Comparison of ENCODE assay signal across 23 cellular contexts in the genomic region with DNA sequence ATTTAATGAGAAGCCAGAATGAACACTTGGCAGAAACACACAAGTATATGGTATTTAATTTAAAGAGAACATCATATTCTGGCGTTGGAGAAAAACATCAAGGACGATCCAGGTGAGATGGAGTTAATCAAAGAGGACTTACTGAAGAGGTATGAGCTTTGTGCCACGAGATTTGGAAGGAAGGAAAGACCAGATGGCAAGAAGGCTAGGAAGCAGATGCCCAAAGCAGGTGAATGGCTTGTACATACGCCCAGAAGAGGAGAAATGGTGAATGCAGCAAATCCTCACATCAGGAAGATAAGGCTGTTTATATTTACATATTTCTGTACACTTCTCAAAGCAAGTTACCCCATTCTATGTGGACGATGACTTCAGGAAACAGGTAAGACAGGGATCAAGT.
"Had no signal": no experiment of that assay in that cellular context is flagged by ENCODE, and none has a peak within 500 bp of the region (broad histone marks: within the 10 kb centered on the region; RNA-seq: fewer than 3 reads in every experiment).

No MANE protein-coding gene starts in this region.

- H3K4me2 ChIP-seq: hepatocyte, smooth muscle cell had no signal

- H3K4me3 ChIP-seq: gastroesophageal sphincter, heart left ventricle, hepatocyte, lung, right lobe of liver, smooth muscle cell, suprapubic skin, transverse colon, upper lobe of right lung, uterus had no signal

- H3K9me3 ChIP-seq: neutrophil, suprapubic skin had no signal

- H3K4me1 ChIP-seq: gastroesophageal sphincter, parathyroid adenoma, right lobe of liver, suprapubic skin, transverse colon, uterus had no signal

- H3K27ac ChIP-seq: epithelial cell of prostate, foreskin keratinocyte, gastroesophageal sphincter, heart left ventricle, hepatocyte, neutrophil, parathyroid adenoma, right lobe of liver, suprapubic skin, transverse colon, upper lobe of right lung, uterus had no signal

- H3K79me2 ChIP-seq: hepatocyte, parathyroid adenoma had no signal

- DNase-seq: effector CD8-positive, alpha-beta T cell; endodermal cell; kidney; right lobe of liver; stimulated activated CD4-positive, alpha-beta T cell treated with anti-CD3 and anti-CD28 coated beads, Interleukin-12 subunit alpha, Interleukin-12 subunit beta, amount 100 ng/mL, for 4 hours; stimulated activated CD4-positive, alpha-beta T cell treated with anti-CD3 and anti-CD28 coated beads, Interleukin-1b, Interleukin-23, amount 100 ng/mL, for 48 hours; stimulated activated CD4-positive, alpha-beta T cell treated with anti-CD3 and anti-CD28 coated beads, Interleukin-4, amount 100 ng/mL, for 1 hour; stimulated activated CD8-positive, alpha-beta memory T cell treated with anti-CD3 and anti-CD28 coated beads, Interleukin-4, amount 100 ng/mL, for 48 hours; stimulated activated naive CD4-positive, alpha-beta T cell; stimulated activated naive CD8-positive, alpha-beta T cell treated with anti-CD3 and anti-CD28 coated beads, Interleukin-15, amount 100 ng/mL, for 72 hours; transverse colon; upper lobe of right lung had no signal

- H2AFZ ChIP-seq: hepatocyte, parathyroid adenoma had no signal

- H3K36me3 ChIP-seq: gastroesophageal sphincter, heart left ventricle, neutrophil, right lobe of liver, suprapubic skin, transverse colon, upper lobe of right lung, uterus had no signal

- H3K9ac ChIP-seq: parathyroid adenoma had no signal

- H3K27me3 ChIP-seq: gastroesophageal sphincter, heart left ventricle, hepatocyte, neutrophil, right lobe of liver, suprapubic skin, upper lobe of right lung, uterus had no signal
